9 cellular contexts compared by ENCODE assay signal in genomic region chr20:33299111-33299603, GRCh38. TPM values are rescaled to one million over a fixed set of nuclear protein-coding genes. Genes with fewer than 3 reads are reported as not detected.
DNase-seq lines count a peak whose midpoint lies in the region; ATAC-seq, FAIRE-seq and TF ChIP-seq lines count a peak whose summit lies in the region.
"Had no signal": no experiment of that assay in that cellular context is flagged by ENCODE, and none has a peak within 500 bp of the region (broad histone marks: within the 10 kb centered on the region; RNA-seq: fewer than 3 reads in every experiment).

No MANE protein-coding gene starts in this region.

- WGBS in HUES64 = 24% methylated on average over 24 of the region's 24 CpGs
- whole genome bisulfite sequencing in ovary, 3 donors = 13 to 14% (median 14%) methylated on average over 24 of the region's 24 CpGs

- H3K4me3 Mint-ChIP-seq in activated T-helper 17 cell treated with anti-CD3 and anti-CD28 coated beads, Interleukin-2, amount 50 U/mL, for 72 hours = no peak overlapping the region
- H3K4me3 Mint-ChIP-seq: T-helper 1 cell treated with Interleukin-12 subunit alpha and Interleukin-12 subunit beta and Interleukin-4 antibody, amounts not matched to agents 30 μg/mL and 1 μg/mL, for 36 hours had no signal

- H3K27ac Mint-ChIP-seq in activated T-helper 17 cell treated with anti-CD3 and anti-CD28 coated beads, Interleukin-2, amount 50 U/mL, for 72 hours = no peak overlapping the region
- H3K27ac Mint-ChIP-seq: T-helper 1 cell treated with Interleukin-12 subunit alpha and Interleukin-12 subunit beta and Interleukin-4 antibody, amounts not matched to agents 30 μg/mL and 1 μg/mL, for 36 hours had no signal

- no peaks in the 10 kb centered on the region for H3K36me3 Mint-ChIP-seq in activated T-helper 17 cell treated with anti-CD3 and anti-CD28 coated beads, Interleukin-2, amount 50 U/mL, for 72 hours (ENCODE audit: low read depth)

- H3K4me3 ChIP-seq in HUES64 (ENCODE audit: low read length) = peak overlapping the region; percentile 8; the same call in 1 of the 2 replicates
- H3K4me3 ChIP-seq in ovary = no peak overlapping the region
- no peak overlapping the region for H3K4me3 ChIP-seq in tibial artery

- DNase-seq in Caki2 (ENCODE audit: low read depth) = peak; percentile 56
- peak; percentile 56 for DNase-seq in RPMI7951 (ENCODE audit: low read depth)
- DNase-seq in frontal cortex (ENCODE audit: low spot score in 2 of 2) = peak; percentile 41 to 76
- DNase-seq in ovary = peak; percentile 13 to 61 (median 29)
- peak; percentile 36 to 72 for DNase-seq in tibial artery

- intact Hi-C loops in ovary (cut with DNase I) (loop anchor here in 1 of 4 donors (10.0 kb wide), 1 partner anchor 394 kb away; no protein-coding TSS in a partner anchor), tibial artery (cut with DNase I; ENCODE audit: low total_unique reads) (loop anchor here (5.0 kb wide), 1 partner anchor 397 kb away; no protein-coding TSS in a partner anchor)

- H3K9me3 ChIP-seq in HUES64 (ENCODE audit: insufficient read depth, low read depth, low read length) (no peaks in the 10 kb centered on the region), ovary (no peaks in the 10 kb centered on the region), tibial artery (no peaks in the 10 kb centered on the region)

- in situ Hi-C loops in Caki2 (cut with HindIII; ENCODE audit: low pct_unique_long_range_greater_than_20kb, low sequenced_read_pairs) = no loop called here

- no peak for TF ChIP-seq POLR2A in ovary (IDR thresholded peaks at IDR 0.05)

- H3K9me3 Mint-ChIP-seq in activated T-helper 17 cell treated with anti-CD3 and anti-CD28 coated beads, Interleukin-2, amount 50 U/mL, for 72 hours = no peaks in the 10 kb centered on the region
- H3K9me3 Mint-ChIP-seq: T-helper 1 cell treated with Interleukin-12 subunit alpha and Interleukin-12 subunit beta and Interleukin-4 antibody, amounts not matched to agents 30 μg/mL and 1 μg/mL, for 36 hours had no signal

- H3K36me3 ChIP-seq in HUES64 (ENCODE audit: insufficient read depth, low read length) = no peaks in the 10 kb centered on the region
- no peaks in the 10 kb centered on the region for H3K36me3 ChIP-seq in ovary
- no peaks in the 10 kb centered on the region for H3K36me3 ChIP-seq in tibial artery

- peaks cover 5% of the 10 kb centered on the region for H3K27me3 Mint-ChIP-seq in activated T-helper 17 cell treated with anti-CD3 and anti-CD28 coated beads, Interleukin-2, amount 50 U/mL, for 72 hours

- TF ChIP-seq CTCF in ovary (IDR thresholded peaks at IDR 0.05) (no peak), tibial artery (IDR thresholded peaks at IDR 0.05) (peak; percentile 65 to 75)

- FAIRE-seq in frontal cortex (lab: Jason Lieb, UNC) = no peak

- H3K4me1 ChIP-seq in HUES64 (ENCODE audit: insufficient read depth, low read length) = no peaks in the 10 kb centered on the region
- H3K4me1 ChIP-seq in ovary (ENCODE audit: insufficient read depth) = no peaks in the 10 kb centered on the region
- peaks cover 0 to 4% (median 2%) of the 10 kb centered on the region in 4 donors for H3K4me1 ChIP-seq in tibial artery

- H3K4me1 Mint-ChIP-seq in activated T-helper 17 cell treated with anti-CD3 and anti-CD28 coated beads, Interleukin-2, amount 50 U/mL, for 72 hours = no peaks in the 10 kb centered on the region

- no peak for TF ChIP-seq EP300 in ovary (IDR thresholded peaks at IDR 0.05)

- H3K27ac ChIP-seq in HUES64 (ENCODE audit: low read depth, low read length) (no peak overlapping the region), ovary (no peak overlapping the region), tibial artery (no peak overlapping the region)

- peak; percentile 90 for ATAC-seq in activated T-helper 17 cell treated with anti-CD3 and anti-CD28 coated beads, Interleukin-2, amount 50 U/mL, for 72 hours (replicated peaks)
- no peak for ATAC-seq in HG03039 (IDR thresholded peaks at IDR 0.05; ENCODE audit: unreplicated experiment)

- H3K27me3 ChIP-seq in HUES64 (ENCODE audit: insufficient read depth, low read length) = 0 out of 2 replicates have a peak, but pooled peaks cover 8% of the 10 kb centered on the region
- H3K27me3 ChIP-seq in ovary = no peaks in the 10 kb centered on the region
- H3K27me3 ChIP-seq in tibial artery = peaks cover 0 to 41% of the 10 kb centered on the region in 2 donors

- no peak overlapping the region for H3K9ac ChIP-seq in HUES64 (ENCODE audit: low read depth, low read length)

RNA-seq across cellular contexts. Expression of gene BPIFB1, which starts 16.1 kb away (rescaled TPM):
- not detected in 2 replicates for total RNA-seq in Caki2 (2014; rRNA removed; shearing (Covaris generic); ENCODE audit: low replicate concordance)
- not detected for polyA plus RNA-seq in HUES64 (2013, experiment 1 of 2)
- not detected for polyA plus RNA-seq in HUES64 (2013, experiment 2 of 2)
- not detected in 2 replicates for total RNA-seq in RPMI7951 (2014; rRNA removed; shearing (Covaris generic))
- total RNA-seq in activated T-helper 17 cell treated with anti-CD3 and anti-CD28 coated beads, Interleukin-2, amount 50 U/mL, for 72 hours = not detected
- not detected for total RNA-seq in frontal cortex
- total RNA-seq in ovary = under 1 TPM in 1 of 7 donors, not detected in 6; 0.15 TPM
- polyA plus RNA-seq in ovary = not detected

Comparison
In these comparisons a context has a peak if more than half of its experiments do, and no peak if none do; other contexts are left out.
1. CTCF ChIP-seq: peak in tibial artery (2 of 2); none in ovary (0 of 3).
2. Peak in every context shown above with its lines, with median percentiles within 50 percentile points of each other: DNase-seq.